Comparison of ENCODE assay signal across 8 cellular contexts in genomic region chr9:83062653-83063527, GRCh38. TPM values are rescaled to one million over a fixed set of nuclear protein-coding genes. Genes with fewer than 3 reads are reported as not detected.
A peak's percentile ranks its signal among the peaks of the same experiment; 100 is the strongest.
DNase-seq lines count a peak whose midpoint lies in the region; ATAC-seq, FAIRE-seq and TF ChIP-seq lines count a peak whose summit lies in the region.

TSS of gene RASEF (minus strand) at chr9:83063142. CDS start at chr9:83062867, 275 bp downstream.

- intact Hi-C loops in upper lobe of right lung (cut with DNase I), result no loop called here

- peaks cover 46% of the 10 kb centered on the region for H3K27me3 Mint-ChIP-seq in activated naive CD8-positive, alpha-beta T cell treated with anti-CD3 and anti-CD28 coated beads, Interleukin-2, amount 10 ng/mL, durations not matched to agents 7 days and 5 days

- H3K27me3 ChIP-seq in upper lobe of right lung, result peaks cover 14% of the 10 kb centered on the region

- H3K4me3 ChIP-seq in A549 (peak within 1 kb of the TSS; percentile 78), upper lobe of right lung (peak within 1 kb of the TSS; percentile 45)

- CTCF ChIA-PET in A549 (lab: Yijun Ruan, JAX), result interaction anchor here (0.7 to 1.4 kb wide), 9 partner anchors 13 to 135 kb away, joined by 3 to 6 read pairs (median 3); no protein-coding TSS in a partner anchor

- peak within 1 kb of the TSS; percentile 39 for H3K4me3 Mint-ChIP-seq in activated naive CD8-positive, alpha-beta T cell treated with anti-CD3 and anti-CD28 coated beads, Interleukin-2, amount 10 ng/mL, durations not matched to agents 7 days and 5 days

- H3K36me3 Mint-ChIP-seq in activated naive CD8-positive, alpha-beta T cell treated with anti-CD3 and anti-CD28 coated beads, Interleukin-2, amount 10 ng/mL, durations not matched to agents 7 days and 5 days, result no peaks in the 10 kb centered on the region

- no peak within 1 kb of the TSS for H3K27ac Mint-ChIP-seq in activated naive CD8-positive, alpha-beta T cell treated with anti-CD3 and anti-CD28 coated beads, Interleukin-2, amount 10 ng/mL, durations not matched to agents 7 days and 5 days

- TF ChIP-seq EP300 in A549 (IDR thresholded peaks at IDR 0.05), result no peak

- TF ChIP-seq POLR2A in A549 (IDR thresholded peaks at IDR 0.05; ENCODE audit: low read length), result peak; percentile 84

- under 1% methylated on average over 12 of the region's 98 CpGs for WGBS in A549 (ENCODE audit: missing lambda C conversion rate)

- no peaks in the 10 kb centered on the region for H3K4me1 Mint-ChIP-seq in activated naive CD8-positive, alpha-beta T cell treated with anti-CD3 and anti-CD28 coated beads, Interleukin-2, amount 10 ng/mL, durations not matched to agents 7 days and 5 days

- H3K9me3 ChIP-seq in A549, result no peaks in the 10 kb centered on the region
- H3K9me3 ChIP-seq in upper lobe of right lung, result no peaks in the 10 kb centered on the region

- peaks cover 42% of the 10 kb centered on the region for H3K4me1 ChIP-seq in A549
- H3K4me1 ChIP-seq in upper lobe of right lung, result no peaks in the 10 kb centered on the region

- H3K36me3 ChIP-seq in upper lobe of right lung, result no peaks in the 10 kb centered on the region

- POLR2A ChIA-PET in A549 (lab: Yijun Ruan, JAX), result interaction anchor here (0.7 to 2.2 kb wide), 4 partner anchors 27 to 79 kb away, joined by 3 to 10 read pairs (median 3); no protein-coding TSS in a partner anchor
- POLR2A ChIA-PET in activated naive CD8-positive, alpha-beta T cell treated with anti-CD3 and anti-CD28 coated beads, Interleukin-2, amount 10 ng/mL, durations not matched to agents 7 days and 5 days (lab: Charles Lee), result no interaction called here

- DNase-seq in A549 (ENCODE audit: low read depth in 1 of 2, low spot score in 1 of 2) (peak; percentile 62 to 80), HuH-7 (ENCODE audit: low spot score) (peak; percentile 44), kidney tubule cell (ENCODE audit: low spot score) (peak; percentile 84), upper lobe of right lung (peak; percentile 93)
- peak; percentile 38 for DNase-seq in activated naive CD8-positive, alpha-beta T cell treated with anti-CD3 and anti-CD28 coated beads, Interleukin-2, amount 10 ng/mL, durations not matched to agents 7 days and 5 days
- DNase-seq in activated CD4-positive, CD25-positive, alpha-beta regulatory T cell treated with anti-CD3 and anti-CD28 coated beads, Interleukin-2, amount 50 U/mL, for 72 hours, result no peak

- TF ChIP-seq CTCF in A549 (IDR thresholded peaks at IDR 0.05), result peak; percentile 34
- no peak for TF ChIP-seq CTCF in upper lobe of right lung (IDR thresholded peaks at IDR 0.05)

- FAIRE-seq in A549 (lab: Jason Lieb, UNC), result no peak

- no peaks in the 10 kb centered on the region for H3K9me3 Mint-ChIP-seq in activated naive CD8-positive, alpha-beta T cell treated with anti-CD3 and anti-CD28 coated beads, Interleukin-2, amount 10 ng/mL, durations not matched to agents 7 days and 5 days

- ATAC-seq in A549 (peak; percentile 86 to 89), upper lobe of right lung (peak; percentile 92), GM19351 (IDR thresholded peaks at IDR 0.05; ENCODE audit: unreplicated experiment) (no peak), GM18517 (IDR thresholded peaks at IDR 0.05; ENCODE audit: unreplicated experiment) (no peak)
- ATAC-seq in activated naive CD8-positive, alpha-beta T cell treated with anti-CD3 and anti-CD28 coated beads, Interleukin-2, amount 10 ng/mL, durations not matched to agents 7 days and 5 days (ENCODE audit: low read depth), result no peak

- peak within 1 kb of the TSS; percentile 89 to 95 for H3K27ac ChIP-seq in A549
- peak within 1 kb of the TSS; percentile 78 for H3K27ac ChIP-seq in upper lobe of right lung

- peak within 1 kb of the TSS; percentile 91 for H3K4me2 ChIP-seq in A549

- peak in 1 of 2 experiments; percentile 52; a peak in 3 of 5 replicates for TF ChIP-seq RAD21 in A549 (conservative IDR thresholded peaks at IDR 0.05 in 1 of 2, IDR thresholded peaks at IDR 0.05 in 1 of 2)

TF ChIP-seq in A549, 52 proteins besides CTCF, POLR2A, EP300 and RAD21:
- 0 out of 3 replicates have a peak, but pooled peaks have one; percentile 57 for TF ChIP-seq BCL3 (IDR thresholded peaks at IDR 0.05)
- TF ChIP-seq E2F6 (IDR thresholded peaks at IDR 0.05; ENCODE audit: borderline replicate concordance, low read depth), result peak; percentile 55
- TF ChIP-seq MAX (IDR thresholded peaks at IDR 0.05), result peak; percentile 63
- TF ChIP-seq HMGXB4 (CRISPR knock-in tag; IDR thresholded peaks at IDR 0.05; ENCODE audit: borderline replicate concordance), result no peak
- TF ChIP-seq, protein P1, sequence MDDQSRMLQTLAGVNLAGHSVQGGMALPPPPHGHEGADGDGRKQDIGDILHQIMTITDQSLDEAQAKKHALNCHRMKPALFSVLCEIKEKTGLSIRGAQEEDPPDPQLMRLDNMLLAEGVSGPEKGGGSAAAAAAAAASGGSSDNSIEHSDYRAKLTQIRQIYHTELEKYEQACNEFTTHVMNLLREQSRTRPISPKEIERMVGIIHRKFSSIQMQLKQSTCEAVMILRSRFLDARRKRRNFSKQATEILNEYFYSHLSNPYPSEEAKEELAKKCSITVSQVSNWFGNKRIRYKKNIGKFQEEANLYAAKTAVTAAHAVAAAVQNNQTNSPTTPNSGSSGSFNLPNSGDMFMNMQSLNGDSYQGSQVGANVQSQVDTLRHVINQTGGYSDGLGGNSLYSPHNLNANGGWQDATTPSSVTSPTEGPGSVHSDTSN (IDR thresholded peaks at IDR 0.05), result 0 out of 2 replicates have a peak, but pooled peaks have one; percentile 13
- peak; percentile 37; the same call in 2 of the 3 replicates for TF ChIP-seq SMC3 (IDR thresholded peaks at IDR 0.05)
- TF ChIP-seq PHF8 (IDR thresholded peaks at IDR 0.05; ENCODE audit: borderline replicate concordance, low read depth), result peak; percentile 34; the same call in 1 of the 2 replicates
- TF ChIP-seq KDM1A (IDR thresholded peaks at IDR 0.05; ENCODE audit: low read depth), result no peak
- peak; percentile 39 to 76; a peak in 2 of 5 replicates for TF ChIP-seq JUN (IDR thresholded peaks at IDR 0.05)
TF ChIP-seq in A549: peak in this region for 7.

RNA-seq across cellular contexts. Expression of gene RASEF, which starts in this region (rescaled TPM):
- polyA plus RNA-seq in A549 (2011; rRNA removed) (8.1 and 8.8 TPM in 2 replicates), A549 (2017; fragmentation: RNase III; extraction: RNeasy Plus Mini Kit Qiagen cat#74134 plus additional on column Dnase treatment) (4.7 to 5.3 TPM (median 5.1 TPM) in 3 replicates)
- polyA plus RNA-seq in A549 (2012; cell fraction: cytosol; rRNA removed), result 2.0 and 2.2 TPM in 2 replicates
- 3.1 and 3.2 TPM in 2 replicates for polyA plus RNA-seq in A549 (2012; cell fraction: nucleus; rRNA removed)
- polyA minus RNA-seq in A549 (2011; rRNA and poly(A)+ RNA removed), result 7.8 and 8.6 TPM in 2 replicates
- not detected for total RNA-seq in activated naive CD8-positive, alpha-beta T cell treated with anti-CD3 and anti-CD28 coated beads, Interleukin-2, amount 10 ng/mL, durations not matched to agents 7 days and 5 days
- total RNA-seq in upper lobe of right lung, result 10.9 TPM

Comparison
In these comparisons a context has a peak if more than half of its experiments do, and no peak if none do; other contexts are left out.
1. RNA of gene RASEF (total RNA-seq): 10.9 TPM in upper lobe of right lung (single experiment); not detected in activated naive CD8-positive, alpha-beta T cell treated with anti-CD3 and anti-CD28 coated beads, Interleukin-2, amount 10 ng/mL, durations not matched to agents 7 days and 5 days; every median in the first group is over 10 times any median in the second.
2. Peak in DNase-seq in activated naive CD8-positive, alpha-beta T cell treated with anti-CD3 and anti-CD28 coated beads, Interleukin-2, amount 10 ng/mL, durations not matched to agents 7 days and 5 days; RNA of the gene not detected or under 1 TPM.
3. ATAC-seq: peak in A549 (2 of 2) and upper lobe of right lung (single experiment); none in activated naive CD8-positive, alpha-beta T cell treated with anti-CD3 and anti-CD28 coated beads, Interleukin-2, amount 10 ng/mL, durations not matched to agents 7 days and 5 days (single experiment), GM19351 (single experiment) and GM18517 (single experiment).